12 cellular contexts compared by ENCODE assay signal in genomic region chr1:87864676-87865075, GRCh38.
DNase-seq lines count a peak whose midpoint lies in the region; ATAC-seq and TF ChIP-seq lines count a peak whose summit lies in the region.
"Had no signal": no experiment of that assay in that cellular context is flagged by ENCODE, and none has a peak within 500 bp of the region (broad histone marks: within the 10 kb centered on the region; RNA-seq: fewer than 3 reads in every experiment).

No MANE protein-coding gene starts in this region.

- peak overlapping the region; percentile 83 for H3K27ac Mint-ChIP-seq in activated naive CD8-positive, alpha-beta T cell treated with anti-CD3 and anti-CD28 coated beads, Interleukin-2, amount 10 ng/mL, durations not matched to agents 7 days and 5 days
- H3K27ac Mint-ChIP-seq in activated naive CD8-positive, alpha-beta T cell treated with anti-CD3 and anti-CD28 coated beads for 36 hours: no peak overlapping the region
- H3K27ac Mint-ChIP-seq in stimulated activated naive B cell treated with anti-CD40 and anti-IgM and Interleukin-4, amounts not matched to agents 10 μg/mL and 1 μg/mL and 100 μg/mL, for 72 hours: peak overlapping the region; percentile 10
- no peak overlapping the region for H3K27ac Mint-ChIP-seq in activated naive CD4-positive, alpha-beta T cell treated with anti-CD3 and anti-CD28 coated beads, Interleukin-2, amount 10 ng/mL, durations not matched to agents 7 days and 5 days

- no peak for DNase-seq in activated naive CD8-positive, alpha-beta T cell treated with anti-CD3 and anti-CD28 coated beads, Interleukin-2, amount 10 ng/mL, durations not matched to agents 7 days and 5 days
- DNase-seq in activated naive CD8-positive, alpha-beta T cell treated with anti-CD3 and anti-CD28 coated beads for 36 hours: no peak
- DNase-seq in stimulated activated naive B cell treated with anti-CD40 and anti-IgM and Interleukin-4, amounts not matched to agents 10 μg/mL and 1 μg/mL and 100 μg/mL, for 72 hours: no peak
- DNase-seq in sciatic nerve (ENCODE audit: low spot score): no peak
- no peak for DNase-seq in activated naive CD4-positive, alpha-beta T cell treated with anti-CD3 and anti-CD28 coated beads, Interleukin-2, amount 10 ng/mL, durations not matched to agents 7 days and 5 days
- DNase-seq: NCI-H2171, right cardiac atrium had no signal

- intact Hi-C loops in sciatic nerve (cut with DNase I): no loop called here

- H3K4me3 ChIP-seq in OCI-LY1 (ENCODE audit: low read depth, low read length, poor library complexity, severe bottlenecking): no peak overlapping the region
- H3K4me3 ChIP-seq: breast epithelium had no signal

- ATAC-seq in activated naive CD8-positive, alpha-beta T cell treated with anti-CD3 and anti-CD28 coated beads, Interleukin-2, amount 10 ng/mL, durations not matched to agents 7 days and 5 days (ENCODE audit: low read depth): peak; percentile 68
- ATAC-seq in HG03060 (IDR thresholded peaks at IDR 0.05; ENCODE audit: low read depth, unreplicated experiment): peak; percentile 49
- peak in 1 of 2 donors; percentile 48 for ATAC-seq in stimulated activated naive B cell treated with anti-CD40 and anti-IgM and Interleukin-4, amounts not matched to agents 10 μg/mL and 1 μg/mL and 100 μg/mL, for 72 hours (replicated peaks)
- ATAC-seq in HG03469 (IDR thresholded peaks at IDR 0.05; ENCODE audit: unreplicated experiment): no peak
- ATAC-seq in sciatic nerve: no peak
- ATAC-seq: right cardiac atrium had no signal

- CTCF ChIA-PET in activated naive CD4-positive, alpha-beta T cell treated with anti-CD3 and anti-CD28 coated beads, Interleukin-2, amount 10 ng/mL, durations not matched to agents 7 days and 5 days (lab: Charles Lee): no interaction called here

- no peaks in the 10 kb centered on the region for H3F3A ChIP-seq in OCI-LY1 (ENCODE audit: insufficient read depth, low read length)

- no peaks in the 10 kb centered on the region for H3K36me3 Mint-ChIP-seq in activated naive CD8-positive, alpha-beta T cell treated with anti-CD3 and anti-CD28 coated beads, Interleukin-2, amount 10 ng/mL, durations not matched to agents 7 days and 5 days
- no peaks in the 10 kb centered on the region for H3K36me3 Mint-ChIP-seq in activated naive CD8-positive, alpha-beta T cell treated with anti-CD3 and anti-CD28 coated beads for 36 hours
- peaks cover 0 to 7% of the 10 kb centered on the region in 2 donors for H3K36me3 Mint-ChIP-seq in stimulated activated naive B cell treated with anti-CD40 and anti-IgM and Interleukin-4, amounts not matched to agents 10 μg/mL and 1 μg/mL and 100 μg/mL, for 72 hours
- no peaks in the 10 kb centered on the region for H3K36me3 Mint-ChIP-seq in activated naive CD4-positive, alpha-beta T cell treated with anti-CD3 and anti-CD28 coated beads, Interleukin-2, amount 10 ng/mL, durations not matched to agents 7 days and 5 days

- TF ChIP-seq CTCF in OCI-LY1 (IDR thresholded peaks at IDR 0.05; ENCODE audit: low read length): no peak

- no peaks in the 10 kb centered on the region for H3K27me3 ChIP-seq in OCI-LY1 (ENCODE audit: insufficient read depth, low read length)
- H3K27me3 ChIP-seq: breast epithelium had no signal

- no peak overlapping the region for H3K9ac ChIP-seq in OCI-LY1 (ENCODE audit: low read length)

- H3K79me2 ChIP-seq in OCI-LY1 (ENCODE audit: insufficient read depth, low read length): no peaks in the 10 kb centered on the region

- H3K36me3 ChIP-seq in OCI-LY1 (ENCODE audit: insufficient read depth, low read length): no peaks in the 10 kb centered on the region
- H3K36me3 ChIP-seq: breast epithelium had no signal

- H3K4me2 ChIP-seq in OCI-LY1 (ENCODE audit: low read length): no peak overlapping the region

- POLR2A ChIA-PET in activated naive CD8-positive, alpha-beta T cell treated with anti-CD3 and anti-CD28 coated beads, Interleukin-2, amount 10 ng/mL, durations not matched to agents 7 days and 5 days (lab: Charles Lee): no interaction called here

- peak overlapping the region; percentile 39 for H3K4me3 Mint-ChIP-seq in activated naive CD8-positive, alpha-beta T cell treated with anti-CD3 and anti-CD28 coated beads, Interleukin-2, amount 10 ng/mL, durations not matched to agents 7 days and 5 days
- H3K4me3 Mint-ChIP-seq in activated naive CD8-positive, alpha-beta T cell treated with anti-CD3 and anti-CD28 coated beads for 36 hours: no peak overlapping the region
- peak overlapping the region; percentile 2 to 7 for H3K4me3 Mint-ChIP-seq in stimulated activated naive B cell treated with anti-CD40 and anti-IgM and Interleukin-4, amounts not matched to agents 10 μg/mL and 1 μg/mL and 100 μg/mL, for 72 hours
- no peak overlapping the region for H3K4me3 Mint-ChIP-seq in activated naive CD4-positive, alpha-beta T cell treated with anti-CD3 and anti-CD28 coated beads, Interleukin-2, amount 10 ng/mL, durations not matched to agents 7 days and 5 days

- no peaks in the 10 kb centered on the region for H3K9me2 ChIP-seq in OCI-LY1 (ENCODE audit: low read depth, low read length)

- H3K4me1 ChIP-seq in OCI-LY1 (ENCODE audit: insufficient read depth, low read length, severe bottlenecking): peaks cover 10% of the 10 kb centered on the region
- H3K4me1 ChIP-seq: breast epithelium had no signal

- H3K9me3 Mint-ChIP-seq in activated naive CD8-positive, alpha-beta T cell treated with anti-CD3 and anti-CD28 coated beads, Interleukin-2, amount 10 ng/mL, durations not matched to agents 7 days and 5 days: peaks cover 6% of the 10 kb centered on the region
- peaks cover 9% of the 10 kb centered on the region for H3K9me3 Mint-ChIP-seq in activated naive CD8-positive, alpha-beta T cell treated with anti-CD3 and anti-CD28 coated beads for 36 hours
- H3K9me3 Mint-ChIP-seq in stimulated activated naive B cell treated with anti-CD40 and anti-IgM and Interleukin-4, amounts not matched to agents 10 μg/mL and 1 μg/mL and 100 μg/mL, for 72 hours: peaks cover 5 to 15% of the 10 kb centered on the region in 2 donors
- peaks cover 1% of the 10 kb centered on the region for H3K9me3 Mint-ChIP-seq in activated naive CD4-positive, alpha-beta T cell treated with anti-CD3 and anti-CD28 coated beads, Interleukin-2, amount 10 ng/mL, durations not matched to agents 7 days and 5 days

- H3K27ac ChIP-seq in OCI-LY1 (ENCODE audit: low read depth, low read length, poor library complexity, severe bottlenecking): no peak overlapping the region
- H3K27ac ChIP-seq: breast epithelium, VCaP had no signal

- peak overlapping the region; percentile 84; the same call in 1 of the 2 replicates for H2AFZ ChIP-seq in OCI-LY1 (ENCODE audit: low read length)

- H3K27me3 Mint-ChIP-seq in activated naive CD8-positive, alpha-beta T cell treated with anti-CD3 and anti-CD28 coated beads, Interleukin-2, amount 10 ng/mL, durations not matched to agents 7 days and 5 days: peaks cover 6% of the 10 kb centered on the region
- H3K27me3 Mint-ChIP-seq in activated naive CD8-positive, alpha-beta T cell treated with anti-CD3 and anti-CD28 coated beads for 36 hours: no peaks in the 10 kb centered on the region
- no peaks in the 10 kb centered on the region for H3K27me3 Mint-ChIP-seq in stimulated activated naive B cell treated with anti-CD40 and anti-IgM and Interleukin-4, amounts not matched to agents 10 μg/mL and 1 μg/mL and 100 μg/mL, for 72 hours
- no peaks in the 10 kb centered on the region for H3K27me3 Mint-ChIP-seq in activated naive CD4-positive, alpha-beta T cell treated with anti-CD3 and anti-CD28 coated beads, Interleukin-2, amount 10 ng/mL, durations not matched to agents 7 days and 5 days

- 0 out of 2 replicates have a peak, but pooled peaks cover 3% of the 10 kb centered on the region for H3K9me3 ChIP-seq in OCI-LY1 (ENCODE audit: low read length)

- peaks cover 7% of the 10 kb centered on the region for H3K4me1 Mint-ChIP-seq in activated naive CD8-positive, alpha-beta T cell treated with anti-CD3 and anti-CD28 coated beads, Interleukin-2, amount 10 ng/mL, durations not matched to agents 7 days and 5 days
- peaks cover 10% of the 10 kb centered on the region for H3K4me1 Mint-ChIP-seq in activated naive CD8-positive, alpha-beta T cell treated with anti-CD3 and anti-CD28 coated beads for 36 hours
- H3K4me1 Mint-ChIP-seq in stimulated activated naive B cell treated with anti-CD40 and anti-IgM and Interleukin-4, amounts not matched to agents 10 μg/mL and 1 μg/mL and 100 μg/mL, for 72 hours: peaks cover 18 to 28% of the 10 kb centered on the region in 2 donors
- H3K4me1 Mint-ChIP-seq in activated naive CD4-positive, alpha-beta T cell treated with anti-CD3 and anti-CD28 coated beads, Interleukin-2, amount 10 ng/mL, durations not matched to agents 7 days and 5 days: peaks cover 9% of the 10 kb centered on the region

- no peaks in the 10 kb centered on the region for H4K20me1 ChIP-seq in OCI-LY1 (ENCODE audit: insufficient read depth, low read length)

Comparison
In these comparisons a context has a peak if more than half of its experiments do, and no peak if none do; other contexts are left out.
1. H3K27ac Mint-ChIP-seq: peak in activated naive CD8-positive, alpha-beta T cell treated with anti-CD3 and anti-CD28 coated beads, Interleukin-2, amount 10 ng/mL, durations not matched to agents 7 days and 5 days (single experiment) and stimulated activated naive B cell treated with anti-CD40 and anti-IgM and Interleukin-4, amounts not matched to agents 10 μg/mL and 1 μg/mL and 100 μg/mL, for 72 hours (single experiment); none in activated naive CD8-positive, alpha-beta T cell treated with anti-CD3 and anti-CD28 coated beads for 36 hours (single experiment) and activated naive CD4-positive, alpha-beta T cell treated with anti-CD3 and anti-CD28 coated beads, Interleukin-2, amount 10 ng/mL, durations not matched to agents 7 days and 5 days (single experiment).
2. H3K4me3 Mint-ChIP-seq: peak in activated naive CD8-positive, alpha-beta T cell treated with anti-CD3 and anti-CD28 coated beads, Interleukin-2, amount 10 ng/mL, durations not matched to agents 7 days and 5 days (single experiment) and stimulated activated naive B cell treated with anti-CD40 and anti-IgM and Interleukin-4, amounts not matched to agents 10 μg/mL and 1 μg/mL and 100 μg/mL, for 72 hours (2 of 2); none in activated naive CD8-positive, alpha-beta T cell treated with anti-CD3 and anti-CD28 coated beads for 36 hours (single experiment) and activated naive CD4-positive, alpha-beta T cell treated with anti-CD3 and anti-CD28 coated beads, Interleukin-2, amount 10 ng/mL, durations not matched to agents 7 days and 5 days (single experiment).
3. ATAC-seq: peak in activated naive CD8-positive, alpha-beta T cell treated with anti-CD3 and anti-CD28 coated beads, Interleukin-2, amount 10 ng/mL, durations not matched to agents 7 days and 5 days (single experiment) and HG03060 (single experiment); none in HG03469 (single experiment) and sciatic nerve (single experiment).